Comparison of ENCODE assay signal across 20 cellular contexts in genomic region chr1:171576144-171576543, GRCh38. TPM values are rescaled to one million over a fixed set of nuclear protein-coding genes. Genes with fewer than 3 reads are reported as not detected.
"Had no signal": no experiment of that assay in that cellular context is flagged by ENCODE, and none has a peak within 500 bp of the region (broad histone marks: within the 10 kb centered on the region; RNA-seq: fewer than 3 reads in every experiment).

No MANE protein-coding gene starts in this region.

- H3K27me3 Mint-ChIP-seq: activated CD8-positive, alpha-beta memory T cell treated with anti-CD3 and anti-CD28 coated beads, Interleukin-2, amount 10 ng/mL, durations not matched to agents 7 days and 5 days; brain; dendritic cell treated with granulocyte-macrophage colony-stimulating factor and Interleukin-4, amounts not matched to agents 40 ng/mL and 50 ng/mL, for 4 days had no signal

- ATAC-seq: activated CD8-positive, alpha-beta memory T cell treated with anti-CD3 and anti-CD28 coated beads, Interleukin-2, amount 10 ng/mL, durations not matched to agents 7 days and 5 days; pancreas had no signal

- DNase-seq: activated CD4-positive, alpha-beta T cell treated with anti-CD3 and anti-CD28 coated beads, Interleukin-2, amount 50 U/mL, for 1 hour; activated CD8-positive, alpha-beta memory T cell treated with anti-CD3 and anti-CD28 coated beads, Interleukin-2, amount 10 ng/mL, durations not matched to agents 7 days and 5 days; activated naive CD4-positive, alpha-beta T cell treated with anti-CD3 and anti-CD28 coated beads, Interleukin-2, amount 50 U/mL, for 16 hours; amygdala; cerebellar nuclear complex; hypothalamus; kidney glomerular epithelial cell; pancreas; SK-N-SH; substantia nigra; T-helper 1 cell; upper lobe of left lung; WERI-Rb-1 had no signal

- H3K9me3 Mint-ChIP-seq: activated T-helper 1 cell treated with anti-CD3 and anti-CD28 coated beads, Interleukin-12 subunit alpha, Interleukin-12 subunit beta, Interleukin-2, Interleukin-4 antibody, amounts not matched to agents 30 ng/mL and 10 ng/mL and 1 ng/mL, durations not matched to agents 14 hours and 24 hours and 36 hours; brain; dendritic cell treated with granulocyte-macrophage colony-stimulating factor and Interleukin-4, amounts not matched to agents 40 ng/mL and 50 ng/mL, for 4 days; neural progenitor cell had no signal

- H3K27ac Mint-ChIP-seq: activated CD8-positive, alpha-beta memory T cell treated with anti-CD3 and anti-CD28 coated beads, Interleukin-2, amount 10 ng/mL, durations not matched to agents 7 days and 5 days; activated T-helper 1 cell treated with anti-CD3 and anti-CD28 coated beads, Interleukin-12 subunit alpha, Interleukin-12 subunit beta, Interleukin-2, Interleukin-4 antibody, amounts not matched to agents 30 ng/mL and 10 ng/mL and 1 ng/mL, durations not matched to agents 14 hours and 24 hours and 36 hours; dendritic cell treated with granulocyte-macrophage colony-stimulating factor and Interleukin-4, amounts not matched to agents 40 ng/mL and 50 ng/mL, for 4 days; neural progenitor cell had no signal

- H3K4me3 Mint-ChIP-seq: activated CD8-positive, alpha-beta memory T cell treated with anti-CD3 and anti-CD28 coated beads, Interleukin-2, amount 10 ng/mL, durations not matched to agents 7 days and 5 days; activated T-helper 1 cell treated with anti-CD3 and anti-CD28 coated beads, Interleukin-12 subunit alpha, Interleukin-12 subunit beta, Interleukin-2, Interleukin-4 antibody, amounts not matched to agents 30 ng/mL and 10 ng/mL and 1 ng/mL, durations not matched to agents 14 hours and 24 hours and 36 hours; brain; dendritic cell treated with granulocyte-macrophage colony-stimulating factor and Interleukin-4, amounts not matched to agents 40 ng/mL and 50 ng/mL, for 4 days; neural progenitor cell had no signal

- H3K4me1 Mint-ChIP-seq: brain, neural progenitor cell had no signal

RNA-seq across cellular contexts. Expression of gene MYOCOS, which starts 45.9 kb away (rescaled TPM):
- total RNA-seq: activated CD8-positive, alpha-beta memory T cell treated with anti-CD3 and anti-CD28 coated beads, Interleukin-2, amount 10 ng/mL, durations not matched to agents 7 days and 5 days; glomerular endothelial cell; lower leg skin; mesenteric fat pad; pancreas; upper lobe of left lung had no signal
